Comparison of ENCODE assay signal across 21 cellular contexts in the genomic region with DNA sequence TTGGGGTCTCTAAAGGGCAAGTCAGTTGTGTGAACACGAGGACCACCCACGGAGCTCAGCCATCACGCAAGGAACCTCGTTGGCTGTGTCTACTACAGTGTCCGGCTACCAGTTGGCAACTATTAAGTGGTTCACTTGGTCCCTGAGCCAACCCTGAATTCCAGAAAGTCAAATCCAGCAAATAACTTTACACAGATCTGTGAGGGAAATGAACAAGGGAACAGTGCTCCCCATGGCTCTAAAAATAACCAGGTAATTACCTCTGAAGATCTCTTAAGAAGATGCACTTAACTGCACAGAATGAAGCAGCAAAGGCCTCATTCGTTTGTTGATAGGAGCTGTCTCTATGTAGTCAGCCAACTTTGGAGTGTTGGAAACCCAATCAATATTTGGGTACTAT.
"Had no signal": no experiment of that assay in that cellular context is flagged by ENCODE, and none has a peak within 500 bp of the region (broad histone marks: within the 10 kb centered on the region; RNA-seq: fewer than 3 reads in every experiment).

No MANE protein-coding gene starts in this region.

- DNase-seq: KBM-7, MV-4-11, NCI-H1048, NCI-H1105, NCI-H1417, NCI-H1436 treated with DMSO at 0.1 percent for 48 hours, NCI-H1694, NCI-H1930, NCI-H2081, NCI-H2107, NCI-H2171 treated with DMSO at 0.1 percent for 48 hours, NCI-H345, NCI-H446 treated with DMSO at 0.1 percent for 48 hours, NCI-H510A treated with DMSO at 0.1 percent for 48 hours, NCI-H526, NCI-H82, Right ventricle myocardium superior, RPMI8226, SIG-M5 had no signal

- H3K4me3 ChIP-seq: SJSA1, SK-N-MC had no signal

- H3K9me3 ChIP-seq: SJSA1 had no signal

- H3K27ac ChIP-seq: SJSA1, SK-N-MC had no signal

- H3K36me3 ChIP-seq: SJSA1 had no signal

- H3K27me3 ChIP-seq: SJSA1 had no signal
